In genomic region chr12:124425667-124426066, GRCh38 we compare ENCODE assay signal across 12 cellular contexts.
"Had no signal": no experiment of that assay in that cellular context is flagged by ENCODE, and none has a peak within 500 bp of the region (broad histone marks: within the 10 kb centered on the region; RNA-seq: fewer than 3 reads in every experiment).

No MANE protein-coding gene starts in this region.

- H3K27me3 Mint-ChIP-seq: activated CD8-positive, alpha-beta memory T cell treated with anti-CD3 and anti-CD28 coated beads, Interleukin-2, amount 10 ng/mL, durations not matched to agents 7 days and 5 days; activated naive CD4-positive, alpha-beta T cell treated with anti-CD3 and anti-CD28 coated beads, Interleukin-2, amount 50 U/mL, for 24 hours; activated T-cell treated with anti-CD3 and anti-CD28 coated beads, Interleukin-2, amount 50 U/mL, for 24 hours; stimulated activated memory B cell treated with anti-CD40 and anti-IgM and Interleukin-4, amounts not matched to agents 10 μg/mL and 1 μg/mL and 100 μg/mL, for 72 hours had no signal

- H3K4me1 Mint-ChIP-seq: activated naive CD4-positive, alpha-beta T cell treated with anti-CD3 and anti-CD28 coated beads, Interleukin-2, amount 50 U/mL, for 24 hours; stimulated activated memory B cell treated with anti-CD40 and anti-IgM and Interleukin-4, amounts not matched to agents 10 μg/mL and 1 μg/mL and 100 μg/mL, for 72 hours had no signal

- H3K27ac Mint-ChIP-seq: activated CD8-positive, alpha-beta memory T cell treated with anti-CD3 and anti-CD28 coated beads, Interleukin-2, amount 10 ng/mL, durations not matched to agents 7 days and 5 days; stimulated activated memory B cell treated with anti-CD40 and anti-IgM and Interleukin-4, amounts not matched to agents 10 μg/mL and 1 μg/mL and 100 μg/mL, for 72 hours had no signal

- H3K27ac ChIP-seq: neutrophil, upper lobe of left lung had no signal

- H3K9me3 ChIP-seq: neutrophil, upper lobe of left lung had no signal

- H3K4me3 Mint-ChIP-seq: activated CD8-positive, alpha-beta memory T cell treated with anti-CD3 and anti-CD28 coated beads, Interleukin-2, amount 10 ng/mL, durations not matched to agents 7 days and 5 days; activated naive CD4-positive, alpha-beta T cell treated with anti-CD3 and anti-CD28 coated beads, Interleukin-2, amount 50 U/mL, for 24 hours; activated T-cell treated with anti-CD3 and anti-CD28 coated beads, Interleukin-2, amount 50 U/mL, for 24 hours; stimulated activated memory B cell treated with anti-CD40 and anti-IgM and Interleukin-4, amounts not matched to agents 10 μg/mL and 1 μg/mL and 100 μg/mL, for 72 hours had no signal

- H3K4me3 ChIP-seq: smooth muscle cell, upper lobe of left lung had no signal

- DNase-seq: activated CD8-positive, alpha-beta memory T cell treated with anti-CD3 and anti-CD28 coated beads, Interleukin-2, amount 10 ng/mL, durations not matched to agents 7 days and 5 days; activated effector memory CD4-positive, alpha-beta T cell treated with Interleukin-2 at 50 U/mL for 16 hours; activated T-cell treated with anti-CD3 and anti-CD28 coated beads, Interleukin-2, amount 50 U/mL, for 24 hours; dermis blood vessel endothelial cell; erythroblast; left colon; upper lobe of left lung had no signal

- H3K27me3 ChIP-seq: neutrophil, upper lobe of left lung had no signal

- H3K9me3 Mint-ChIP-seq: activated naive CD4-positive, alpha-beta T cell treated with anti-CD3 and anti-CD28 coated beads, Interleukin-2, amount 50 U/mL, for 24 hours; activated T-cell treated with anti-CD3 and anti-CD28 coated beads, Interleukin-2, amount 50 U/mL, for 24 hours; stimulated activated memory B cell treated with anti-CD40 and anti-IgM and Interleukin-4, amounts not matched to agents 10 μg/mL and 1 μg/mL and 100 μg/mL, for 72 hours had no signal

- ATAC-seq: activated CD4-positive, CD25-positive, alpha-beta regulatory T cell treated with anti-CD3 and anti-CD28 coated beads, Interleukin-2, amount 50 U/mL, for 24 hours; activated CD8-positive, alpha-beta memory T cell treated with anti-CD3 and anti-CD28 coated beads, Interleukin-2, amount 10 ng/mL, durations not matched to agents 7 days and 5 days; left colon; stimulated activated memory B cell treated with anti-CD40 and anti-IgM and Interleukin-4, amounts not matched to agents 10 μg/mL and 1 μg/mL and 100 μg/mL, for 72 hours had no signal
